1 cellular context compared by ENCODE assay signal in the genomic region with DNA sequence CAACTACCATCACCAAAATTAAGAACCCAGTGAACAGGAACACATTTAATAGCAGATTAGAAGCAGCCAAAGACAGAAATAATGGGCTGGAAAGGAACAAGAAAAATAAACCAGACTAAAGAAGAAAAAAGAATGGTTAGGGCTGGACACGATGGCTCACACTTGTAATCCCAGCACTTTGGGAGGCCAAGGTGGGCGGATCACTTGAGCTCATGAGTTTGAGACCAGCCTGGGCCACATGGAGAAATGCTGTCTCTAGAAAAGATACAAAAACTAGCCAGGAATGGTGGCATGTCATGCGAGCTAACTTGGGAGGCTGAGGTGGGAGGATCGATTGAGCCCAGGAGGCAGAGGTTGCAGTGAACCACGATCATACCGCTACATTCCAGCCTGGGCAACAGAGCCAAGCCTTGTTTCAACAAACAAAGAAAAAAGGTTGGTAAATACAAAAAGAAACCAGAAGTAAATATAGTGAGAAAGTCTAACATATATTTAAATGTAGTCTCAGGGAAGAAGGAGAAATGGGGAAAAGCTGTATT.
TF ChIP-seq lines count a peak whose summit lies in the region.

No MANE protein-coding gene starts in this region.

TF ChIP-seq in IMR-90, 13 proteins besides CTCF, POLR2A, EP300 and RAD21:
- TF ChIP-seq FOS (IDR thresholded peaks at IDR 0.05; ENCODE audit: low read depth, low read length) = no peak
TF ChIP-seq in IMR-90: peak in this region for 0.
